ENCODE assay signal across 13 cellular contexts in genomic region chr11:33452806-33453205, GRCh38.
A peak's percentile ranks its signal among the peaks of the same experiment; 100 is the strongest.
DNase-seq lines count a peak whose midpoint lies in the region; ATAC-seq and TF ChIP-seq lines count a peak whose summit lies in the region.
"Had no signal": no experiment of that assay in that cellular context is flagged by ENCODE, and none has a peak within 500 bp of the region (broad histone marks: within the 10 kb centered on the region; RNA-seq: fewer than 3 reads in every experiment).

No MANE protein-coding gene starts in this region.

- H3K4me1 Mint-ChIP-seq in activated T-cell treated with anti-CD3 and anti-CD28 coated beads, Interleukin-2, amount 50 U/mL, for 72 hours (ENCODE audit: low read depth): no peaks in the 10 kb centered on the region

- H3K27ac ChIP-seq in left lung: no peak overlapping the region
- H3K27ac ChIP-seq in tibial artery: no peak overlapping the region
- H3K27ac ChIP-seq: ascending aorta, C4-2B had no signal

- H3K36me3 ChIP-seq in left lung (no peaks in the 10 kb centered on the region), tibial artery (no peaks in the 10 kb centered on the region)
- H3K36me3 ChIP-seq: ascending aorta had no signal

- H3K27ac Mint-ChIP-seq in activated T-cell treated with anti-CD3 and anti-CD28 coated beads, Interleukin-2, amount 50 U/mL, for 72 hours: no peak overlapping the region

- DNase-seq in AG08395 (ENCODE audit: low spot score) (peak; percentile 86), LHCN-M2 (ENCODE audit: low read depth) (peak; percentile 84), cardiac fibroblast (ENCODE audit: low read depth in 2 of 2) (peak; percentile 85 to 87), left lung (no peak), tibial artery (no peak)
- no peak for DNase-seq in activated T-cell treated with anti-CD3 and anti-CD28 coated beads, Interleukin-2, amount 50 U/mL, for 72 hours
- DNase-seq in stimulated activated CD4-positive, alpha-beta T cell treated with anti-CD3 and anti-CD28 coated beads, Interleukin-4, amount 100 ng/mL, for 24 hours: no peak
- DNase-seq: KBM-7; stimulated activated CD4-positive, alpha-beta T cell treated with anti-CD3 and anti-CD28 coated beads, Interleukin-2, amount 100 ng/mL, for 24 hours had no signal

- TF ChIP-seq CTCF in cardiac fibroblast (IDR thresholded peaks at IDR 0.05; ENCODE audit: low read depth, low read length) (no peak), left lung (IDR thresholded peaks at IDR 0.05) (no peak), tibial artery (IDR thresholded peaks at IDR 0.05) (no peak)

- peaks cover 0 to 8% of the 10 kb centered on the region in 2 donors for H3K27me3 ChIP-seq in left lung
- no peaks in the 10 kb centered on the region for H3K27me3 ChIP-seq in tibial artery
- H3K27me3 ChIP-seq: ascending aorta had no signal

- intact Hi-C loops in left lung (cut with DNase I) (no loop called here), tibial artery (cut with DNase I; ENCODE audit: low total_unique reads) (no loop called here)

- H3K4me3 ChIP-seq in cardiac fibroblast (replicated peaks in 1 of 2; ENCODE audit: low read depth in 2 of 2, low read length in 2 of 2) (no peak overlapping the region), left lung (no peak overlapping the region), tibial artery (no peak overlapping the region)
- H3K4me3 ChIP-seq: ascending aorta had no signal

- no peaks in the 10 kb centered on the region for H3K9me3 Mint-ChIP-seq in activated T-cell treated with anti-CD3 and anti-CD28 coated beads, Interleukin-2, amount 50 U/mL, for 72 hours

- no peak overlapping the region for H3K4me3 Mint-ChIP-seq in activated T-cell treated with anti-CD3 and anti-CD28 coated beads, Interleukin-2, amount 50 U/mL, for 72 hours

- H3K4me1 ChIP-seq in left lung (no peaks in the 10 kb centered on the region), tibial artery (no peaks in the 10 kb centered on the region)
- H3K4me1 ChIP-seq: ascending aorta had no signal

- ATAC-seq in left lung (peak; percentile 42), GM19351 (IDR thresholded peaks at IDR 0.05; ENCODE audit: unreplicated experiment) (no peak)
- ATAC-seq in activated T-cell treated with anti-CD3 and anti-CD28 coated beads, Interleukin-2, amount 50 U/mL, for 72 hours (replicated peaks in 1 of 2): no peak
- ATAC-seq: left lobe of liver had no signal

- H3K27me3 Mint-ChIP-seq in activated T-cell treated with anti-CD3 and anti-CD28 coated beads, Interleukin-2, amount 50 U/mL, for 72 hours (ENCODE audit: low read depth): peaks cover 15% of the 10 kb centered on the region

- no peaks in the 10 kb centered on the region for H3K36me3 Mint-ChIP-seq in activated T-cell treated with anti-CD3 and anti-CD28 coated beads, Interleukin-2, amount 50 U/mL, for 72 hours (ENCODE audit: insufficient read depth in 2 of 2)

- H3K9me3 ChIP-seq in left lung: no peaks in the 10 kb centered on the region
- no peaks in the 10 kb centered on the region for H3K9me3 ChIP-seq in tibial artery
- H3K9me3 ChIP-seq: ascending aorta had no signal

Comparison
In these comparisons a context has a peak if more than half of its experiments do, and no peak if none do; other contexts are left out.
1. DNase-seq: peak in AG08395 (single experiment), LHCN-M2 (single experiment) and cardiac fibroblast (2 of 2); none in left lung (0 of 2), tibial artery (0 of 2), activated T-cell treated with anti-CD3 and anti-CD28 coated beads, Interleukin-2, amount 50 U/mL, for 72 hours (0 of 2) and stimulated activated CD4-positive, alpha-beta T cell treated with anti-CD3 and anti-CD28 coated beads, Interleukin-4, amount 100 ng/mL, for 24 hours (single experiment).